Comparison of ENCODE assay signal across 14 cellular contexts in genomic region chr9:94824913-94825619, GRCh38.
A peak's percentile ranks its signal among the peaks of the same experiment; 100 is the strongest.
DNase-seq lines count a peak whose midpoint lies in the region; FAIRE-seq and TF ChIP-seq lines count a peak whose summit lies in the region.
"Had no signal": no experiment of that assay in that cellular context is flagged by ENCODE, and none has a peak within 500 bp of the region (broad histone marks: within the 10 kb centered on the region; RNA-seq: fewer than 3 reads in every experiment).

No MANE protein-coding gene starts in this region.

- H3K27ac ChIP-seq in esophagus muscularis mucosa (replicated peaks in 1 of 4) (peak overlapping the region in 3 of 4 donors; percentile 2 to 38 (median 30)), thyroid gland (peak overlapping the region; percentile 18 to 37 (median 20)), SJCRH30 (no peak overlapping the region)

- H3K27ac Mint-ChIP-seq in nephron = peak overlapping the region; percentile 81 to 86 (median 81)

- 65% methylated on average over 12 of the region's 12 CpGs for WGBS in esophagus muscularis mucosa
- 68 to 69% methylated on average over 12 of the region's 12 CpGs for WGBS in thyroid gland, 2 donors

- H3K9me3 ChIP-seq in esophagus muscularis mucosa = no peaks in the 10 kb centered on the region
- H3K9me3 ChIP-seq in thyroid gland = no peaks in the 10 kb centered on the region
- H3K9me3 ChIP-seq in SJCRH30 (replicated peaks) = no peaks in the 10 kb centered on the region
- H3K9me3 ChIP-seq: left lung had no signal

- peaks cover 21 to 40% (median 29%) of the 10 kb centered on the region in 4 donors for H3K4me1 ChIP-seq in esophagus muscularis mucosa
- peaks cover 12 to 28% of the 10 kb centered on the region in 2 donors for H3K4me1 ChIP-seq in thyroid gland
- peaks cover 30% of the 10 kb centered on the region for H3K4me1 ChIP-seq in SJCRH30

- H3K27me3 ChIP-seq in esophagus muscularis mucosa = no peaks in the 10 kb centered on the region
- H3K27me3 ChIP-seq in thyroid gland = no peaks in the 10 kb centered on the region
- no peaks in the 10 kb centered on the region for H3K27me3 ChIP-seq in SJCRH30
- H3K27me3 ChIP-seq: left lung had no signal

- no peak for TF ChIP-seq CTCF in esophagus muscularis mucosa (IDR thresholded peaks at IDR 0.05)
- TF ChIP-seq CTCF in nephron (IDR thresholded peaks at IDR 0.05; ENCODE audit: unreplicated experiment in 3 of 3) = no peak
- TF ChIP-seq CTCF in thyroid gland (IDR thresholded peaks at IDR 0.05) = no peak

- FAIRE-seq in TTC549 (lab: Jason Lieb, UNC) (peak; percentile 41), GM12892 (lab: Jason Lieb, UNC) (no peak)
- FAIRE-seq: GM12878 had no signal

- DNase-seq in esophagus muscularis mucosa (ENCODE audit: extremely low spot score) (peak; percentile 53), thyroid gland (no peak), SJCRH30 (no peak), GM12892 (ENCODE audit: insufficient read length) (no peak), SKM-1 (lab: John Stamatoyannopoulos, UW; ENCODE audit: unreplicated experiment) (no peak)
- no peak for DNase-seq in stimulated activated CD4-positive, alpha-beta T cell treated with anti-CD3 and anti-CD28 coated beads, Interleukin-12 subunit alpha, Interleukin-12 subunit beta, amount 100 ng/mL, for 4 hours
- DNase-seq: Karpas-422, left lung, NCI-H1694, NCI-H748 treated with DMSO at 0.1 percent for 48 hours, occipital lobe had no signal

- no peaks in the 10 kb centered on the region for H3K27me3 Mint-ChIP-seq in nephron (ENCODE audit: low read depth)

- intact Hi-C loops in esophagus muscularis mucosa (cut with DNase I) = no loop called here
- intact Hi-C loops in thyroid gland (cut with DNase I) = no loop called here

- H3K4me3 Mint-ChIP-seq in nephron = peak overlapping the region in 1 of 3 experiments; percentile 3

- no peaks in the 10 kb centered on the region for H3K9me3 Mint-ChIP-seq in nephron

- peaks cover 65% of the 10 kb centered on the region for H3K4me1 Mint-ChIP-seq in nephron

- H3K36me3 ChIP-seq in esophagus muscularis mucosa = peaks cover 0 to 3% (median 0%) of the 10 kb centered on the region in 4 donors
- H3K36me3 ChIP-seq in thyroid gland = no peaks in the 10 kb centered on the region
- no peaks in the 10 kb centered on the region for H3K36me3 ChIP-seq in SJCRH30

- H3K36me3 Mint-ChIP-seq in nephron (ENCODE audit: low read depth) = peaks cover 25% of the 10 kb centered on the region

- no peak for TF ChIP-seq POLR2A in esophagus muscularis mucosa (IDR thresholded peaks at IDR 0.05; ENCODE audit: low read depth)
- no peak for TF ChIP-seq POLR2A in thyroid gland (IDR thresholded peaks at IDR 0.05)
- no peak for TF ChIP-seq POLR2A in GM12892 (IDR thresholded peaks at IDR 0.05; ENCODE audit: low read depth, low read length)

- H3K4me3 ChIP-seq in esophagus muscularis mucosa = peak overlapping the region in 1 of 4 donors; percentile 3
- H3K4me3 ChIP-seq in thyroid gland (replicated peaks in 1 of 3) = no peak overlapping the region
- no peak overlapping the region for H3K4me3 ChIP-seq in SJCRH30
- H3K4me3 ChIP-seq: GM12878, left lung had no signal

- TF ChIP-seq EP300 in esophagus muscularis mucosa (IDR thresholded peaks at IDR 0.05) = no peak
